Comparison of ENCODE assay signal across 1 cellular context in genomic region chr1:155981266-155982088, GRCh38.
TF ChIP-seq lines count a peak whose summit lies in the region.

No MANE protein-coding gene starts in this region.

TF ChIP-seq in H1, 55 proteins besides CTCF, POLR2A, EP300 and RAD21:
- no peak for TF ChIP-seq RBBP5 (IDR thresholded peaks at IDR 0.05; ENCODE audit: borderline replicate concordance, low read depth, low read length)
- no peak for TF ChIP-seq FOSL1 (IDR thresholded peaks at IDR 0.05; ENCODE audit: insufficient read depth, low read depth, low read length)
- TF ChIP-seq SP4 (IDR thresholded peaks at IDR 0.05; ENCODE audit: low read length) = no peak
- TF ChIP-seq TEAD4 (IDR thresholded peaks at IDR 0.05; ENCODE audit: low read depth, low read length) = no peak
- no peak for TF ChIP-seq CEBPB (IDR thresholded peaks at IDR 0.05; ENCODE audit: low read depth, low read length)
- no peak for TF ChIP-seq TBP (IDR thresholded peaks at IDR 0.05; ENCODE audit: low read depth, low read length)
